8 cellular contexts compared by ENCODE assay signal in genomic region chr2:48205137-48205798, GRCh38.
DNase-seq lines count a peak whose midpoint lies in the region; ATAC-seq and TF ChIP-seq lines count a peak whose summit lies in the region.

No MANE protein-coding gene starts in this region.

- H3K9me3 Mint-ChIP-seq in CD8-positive, alpha-beta memory T cell = no peaks in the 10 kb centered on the region
- peaks cover 0 to 2% (median 0%) of the 10 kb centered on the region in 11 donors for H3K9me3 Mint-ChIP-seq in naive thymus-derived CD4-positive, alpha-beta T cell

- POLR2A ChIA-PET in CD8-positive, alpha-beta memory T cell (lab: Charles Lee) = no interaction called here
- POLR2A ChIA-PET in naive thymus-derived CD4-positive, alpha-beta T cell (lab: Charles Lee) = no interaction called here

- H3K9me3 ChIP-seq in CD8-positive, alpha-beta memory T cell (ENCODE audit: low read length) = no peaks in the 10 kb centered on the region
- no peaks in the 10 kb centered on the region for H3K9me3 ChIP-seq in naive thymus-derived CD4-positive, alpha-beta T cell (ENCODE audit: control insufficient read depth in 2 of 3, low read length in 3 of 3)
- no peaks in the 10 kb centered on the region for H3K9me3 ChIP-seq in effector memory CD4-positive, alpha-beta T cell (ENCODE audit: control insufficient read depth, low read length)

- no peak for DNase-seq in CD8-positive, alpha-beta memory T cell
- DNase-seq in NB4 (ENCODE audit: low read depth) = peak; percentile 31
- peak; percentile 14 to 95 (median 80) for DNase-seq in head of caudate nucleus
- no peak for DNase-seq in naive thymus-derived CD4-positive, alpha-beta T cell
- DNase-seq in effector memory CD4-positive, alpha-beta T cell = no peak
- DNase-seq in activated CD4-positive, alpha-beta T cell treated with anti-CD3 and anti-CD28 coated beads, Interleukin-2, amount 50 U/mL, for 4 hours = no peak
- DNase-seq in effector CD4-positive, alpha-beta T cell = no peak

- no peak overlapping the region for H3K4me3 ChIP-seq in CD8-positive, alpha-beta memory T cell (ENCODE audit: low read length)
- H3K4me3 ChIP-seq in NB4 (ENCODE audit: low read depth, low read length) = no peak overlapping the region
- H3K4me3 ChIP-seq in naive thymus-derived CD4-positive, alpha-beta T cell (ENCODE audit: low read length) = no peak overlapping the region
- no peak overlapping the region for H3K4me3 ChIP-seq in effector memory CD4-positive, alpha-beta T cell (ENCODE audit: insufficient read depth, low read depth, low read length, poor library complexity, severe bottlenecking)

- CTCF ChIA-PET in CD8-positive, alpha-beta memory T cell (lab: Charles Lee) = no interaction called here
- CTCF ChIA-PET in naive thymus-derived CD4-positive, alpha-beta T cell (lab: Charles Lee) = no interaction called here

- H3K27ac Mint-ChIP-seq in CD8-positive, alpha-beta memory T cell = peak overlapping the region in 2 of 8 donors; percentile 42 to 61
- H3K27ac Mint-ChIP-seq in naive thymus-derived CD4-positive, alpha-beta T cell = peak overlapping the region in 1 of 9 donors; percentile 57

- H3K4me1 Mint-ChIP-seq in CD8-positive, alpha-beta memory T cell = no peaks in the 10 kb centered on the region
- H3K4me1 Mint-ChIP-seq in naive thymus-derived CD4-positive, alpha-beta T cell = peaks cover 0 to 9% (median 0%) of the 10 kb centered on the region in 7 donors

- H3K4me3 Mint-ChIP-seq in CD8-positive, alpha-beta memory T cell = no peak overlapping the region
- H3K4me3 Mint-ChIP-seq in naive thymus-derived CD4-positive, alpha-beta T cell = no peak overlapping the region

- TF ChIP-seq CTCF in NB4 (IDR thresholded peaks at IDR 0.05; ENCODE audit: low read depth, low read length) = peak; percentile 0

- H3K27ac ChIP-seq in CD8-positive, alpha-beta memory T cell (ENCODE audit: low read depth, low read length) = peak overlapping the region; percentile 3
- H3K27ac ChIP-seq in naive thymus-derived CD4-positive, alpha-beta T cell (ENCODE audit: low read depth, low read length) = no peak overlapping the region
- no peak overlapping the region for H3K27ac ChIP-seq in effector memory CD4-positive, alpha-beta T cell (ENCODE audit: insufficient read depth, low read length, poor library complexity, severe bottlenecking)

- peak; percentile 79 for ATAC-seq in GM21390 (IDR thresholded peaks at IDR 0.05; ENCODE audit: unreplicated experiment)
- no peak for ATAC-seq in naive thymus-derived CD4-positive, alpha-beta T cell

- H3K4me1 ChIP-seq in CD8-positive, alpha-beta memory T cell (ENCODE audit: insufficient read depth, low read length) = no peaks in the 10 kb centered on the region
- H3K4me1 ChIP-seq in naive thymus-derived CD4-positive, alpha-beta T cell (ENCODE audit: control insufficient read depth in 2 of 2, insufficient read depth in 2 of 2, low read length in 2 of 2) = no peaks in the 10 kb centered on the region
- H3K4me1 ChIP-seq in effector memory CD4-positive, alpha-beta T cell (ENCODE audit: control insufficient read depth, insufficient read depth, low read length, poor library complexity, severe bottlenecking) = no peaks in the 10 kb centered on the region

- peaks cover 0 to 2% (median 0%) of the 10 kb centered on the region in 3 donors for H3K36me3 Mint-ChIP-seq in CD8-positive, alpha-beta memory T cell
- no peaks in the 10 kb centered on the region for H3K36me3 Mint-ChIP-seq in naive thymus-derived CD4-positive, alpha-beta T cell

- no peaks in the 10 kb centered on the region for H3K27me3 ChIP-seq in CD8-positive, alpha-beta memory T cell (ENCODE audit: insufficient read depth, low read length, poor library complexity, severe bottlenecking)
- no peaks in the 10 kb centered on the region for H3K27me3 ChIP-seq in naive thymus-derived CD4-positive, alpha-beta T cell (ENCODE audit: control insufficient read depth in 2 of 2, insufficient read depth in 2 of 2, low read length in 2 of 2)
- no peaks in the 10 kb centered on the region for H3K27me3 ChIP-seq in effector memory CD4-positive, alpha-beta T cell (replicated peaks; ENCODE audit: control insufficient read depth, insufficient read depth, low read length, poor library complexity, severe bottlenecking)

- H3K36me3 ChIP-seq in CD8-positive, alpha-beta memory T cell (ENCODE audit: insufficient read depth, low read length) = no peaks in the 10 kb centered on the region
- H3K36me3 ChIP-seq in naive thymus-derived CD4-positive, alpha-beta T cell (ENCODE audit: control insufficient read depth in 2 of 3, insufficient read depth in 3 of 3, low read length in 3 of 3) = no peaks in the 10 kb centered on the region
- H3K36me3 ChIP-seq in effector memory CD4-positive, alpha-beta T cell (ENCODE audit: control insufficient read depth, insufficient read depth, low read length) = no peaks in the 10 kb centered on the region

- TF ChIP-seq POLR2A in NB4 (IDR thresholded peaks at IDR 0.05; ENCODE audit: extremely low read depth, insufficient read length) = no peak

- intact Hi-C loops in head of caudate nucleus (cut with DNase I) = loop anchor here (10.0 kb wide), 1 partner anchor 210 kb away; no protein-coding TSS in a partner anchor
- intact Hi-C loops in naive thymus-derived CD4-positive, alpha-beta T cell (cut with micrococcal nuclease) = no loop called here

- H3K27me3 Mint-ChIP-seq in CD8-positive, alpha-beta memory T cell = peaks cover 0 to 1% of the 10 kb centered on the region in 2 donors
- no peaks in the 10 kb centered on the region for H3K27me3 Mint-ChIP-seq in naive thymus-derived CD4-positive, alpha-beta T cell

Comparison
In these comparisons a context has a peak if more than half of its experiments do, and no peak if none do; other contexts are left out.
1. DNase-seq: peak in NB4 (single experiment) and head of caudate nucleus (42 of 42); none in CD8-positive, alpha-beta memory T cell (0 of 5), naive thymus-derived CD4-positive, alpha-beta T cell (0 of 9), effector memory CD4-positive, alpha-beta T cell (0 of 3), activated CD4-positive, alpha-beta T cell treated with anti-CD3 and anti-CD28 coated beads, Interleukin-2, amount 50 U/mL, for 4 hours (0 of 2) and effector CD4-positive, alpha-beta T cell (single experiment).